In genomic region chr1:211684331-211684730, GRCh38 we compare ENCODE assay signal across 19 cellular contexts. TPM values are rescaled to one million over a fixed set of nuclear protein-coding genes. Genes with fewer than 3 reads are reported as not detected.
"Had no signal": no experiment of that assay in that cellular context is flagged by ENCODE, and none has a peak within 500 bp of the region (broad histone marks: within the 10 kb centered on the region; RNA-seq: fewer than 3 reads in every experiment).

No MANE protein-coding gene starts in this region.

- ATAC-seq: SK-N-SH treated with all-trans-retinoic acid at 6 μM for 48 hours had no signal

- H3K36me3 ChIP-seq: SJCRH30 had no signal

- H3K9me3 ChIP-seq: SJCRH30 had no signal

- H3K27me3 ChIP-seq: SJCRH30 had no signal

- DNase-seq: KBM-7, MV-4-11, NCI-H1048, NCI-H1105 treated with DMSO at 0.1 percent for 48 hours, NCI-H1417 treated with DMSO at 0.1 percent for 48 hours, NCI-H146, NCI-H1694 treated with DMSO at 0.1 percent for 48 hours, NCI-H1930, NCI-H2081, NCI-H2107, NCI-H2227 treated with DMSO at 0.1 percent for 48 hours, NCI-H510A, NCI-H774, SHP77 treated with DMSO at 0.1 percent for 48 hours had no signal

- H3K27me3 Mint-ChIP-seq: IgD-negative memory B cell had no signal

- H3K27ac ChIP-seq: HL-60, RWPE1, SJCRH30 had no signal

- H3K4me3 ChIP-seq: SJCRH30 had no signal

- H3K9me3 Mint-ChIP-seq: IgD-negative memory B cell had no signal

RNA-seq across cellular contexts. Expression of gene NEK2, which starts 8.9 kb away (rescaled TPM):
- polyA plus RNA-seq: IgD-negative memory B cell had no signal
